Comparison of ENCODE assay signal across 23 cellular contexts in the genomic region with DNA sequence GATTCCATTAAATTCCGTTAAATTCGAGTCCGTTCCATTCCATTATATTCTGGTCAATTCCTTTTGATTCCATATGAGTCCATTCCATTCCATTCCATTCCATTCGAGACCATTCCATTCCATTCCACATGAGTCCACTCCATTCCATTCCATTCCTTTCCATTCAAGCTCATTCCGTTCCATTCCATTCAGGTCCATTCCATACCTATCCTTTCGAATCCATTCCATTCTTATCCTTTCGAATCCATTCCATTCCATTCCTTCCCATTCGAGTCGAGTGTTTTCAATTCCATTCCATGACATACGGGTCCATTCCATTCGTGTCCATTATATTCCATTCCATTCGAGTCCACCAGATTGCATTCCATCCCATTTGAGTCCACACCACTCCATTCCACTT.
DNase-seq lines count a peak whose midpoint lies in the region; ATAC-seq, FAIRE-seq and TF ChIP-seq lines count a peak whose summit lies in the region.
"Had no signal": no experiment of that assay in that cellular context is flagged by ENCODE, and none has a peak within 500 bp of the region (broad histone marks: within the 10 kb centered on the region; RNA-seq: fewer than 3 reads in every experiment).

No MANE protein-coding gene starts in this region.

- H3K4me1 ChIP-seq in HepG2 (ENCODE audit: insufficient read depth, low read length), result no peaks in the 10 kb centered on the region
- H3K4me1 ChIP-seq in right lobe of liver, result no peaks in the 10 kb centered on the region
- H3K4me1 ChIP-seq in Karpas-422 (ENCODE audit: low read length), result no peaks in the 10 kb centered on the region
- H3K4me1 ChIP-seq in hepatocyte (ENCODE audit: insufficient read depth), result no peaks in the 10 kb centered on the region
- H3K4me1 ChIP-seq in mesendoderm (ENCODE audit: control insufficient read depth, low read depth, low read length), result no peaks in the 10 kb centered on the region
- H3K4me1 ChIP-seq in upper lobe of left lung, result no peaks in the 10 kb centered on the region
- H3K4me1 ChIP-seq: BLaER1, Caco-2 had no signal

- H3K27ac ChIP-seq in HepG2 (ENCODE audit: extremely low read length, insufficient read depth, low read length) (no peak overlapping the region), right lobe of liver (no peak overlapping the region), Karpas-422 (ENCODE audit: low read length) (no peak overlapping the region), hepatocyte (no peak overlapping the region), mesendoderm (ENCODE audit: low read depth, low read length) (no peak overlapping the region), upper lobe of left lung (no peak overlapping the region)
- H3K27ac ChIP-seq: 22Rv1, BLaER1, C4-2B had no signal

- intact Hi-C loops in HepG2 (cut with micrococcal nuclease; ENCODE audit: unreplicated experiment), result no loop called here
- intact Hi-C loops in right lobe of liver (cut with DNase I), result no loop called here

- H4K20me1 ChIP-seq in HepG2 (ENCODE audit: insufficient read depth, low read length) (no peaks in the 10 kb centered on the region), Karpas-422 (ENCODE audit: insufficient read depth, low read depth, low read length) (no peaks in the 10 kb centered on the region), hepatocyte (ENCODE audit: insufficient read depth, poor library complexity, severe bottlenecking) (no peaks in the 10 kb centered on the region)
- H4K20me1 ChIP-seq: BLaER1 had no signal

- FAIRE-seq in HepG2 (lab: Jason Lieb, UNC), result no peak
- no peak for FAIRE-seq in GM19239 (lab: Jason Lieb, UNC)
- FAIRE-seq: A204.1, GM12891, GM18507, H1 had no signal

- DNase-seq in HepG2 (ENCODE audit: low spot score) (no peak), right lobe of liver (no peak), Karpas-422 (no peak), hepatocyte (ENCODE audit: low spot score) (no peak), mesendoderm (no peak), GM19239 (ENCODE audit: insufficient read length, low spot score) (no peak), upper lobe of left lung (no peak)
- DNase-seq: Caco-2; CD4-positive, CD25-positive, alpha-beta regulatory T cell; CD8-positive, alpha-beta T cell; DMS153; DND-41; GDM1; H7; HCEC 1CT had no signal

- POLR2A ChIA-PET in HepG2 (lab: Yijun Ruan, JAX), result no interaction called here

- no peaks in the 10 kb centered on the region for H3K36me3 ChIP-seq in HepG2 (replicated peaks in 1 of 2; ENCODE audit: control insufficient read depth in 1 of 2, insufficient read depth in 2 of 2, low read length in 2 of 2)
- no peaks in the 10 kb centered on the region for H3K36me3 ChIP-seq in right lobe of liver
- no peaks in the 10 kb centered on the region for H3K36me3 ChIP-seq in Karpas-422 (ENCODE audit: insufficient read depth, low read length)
- no peaks in the 10 kb centered on the region for H3K36me3 ChIP-seq in hepatocyte (replicated peaks; ENCODE audit: insufficient read depth, low read depth)
- H3K36me3 ChIP-seq in mesendoderm (ENCODE audit: control insufficient read depth, insufficient read depth, low read length), result no peaks in the 10 kb centered on the region
- no peaks in the 10 kb centered on the region for H3K36me3 ChIP-seq in upper lobe of left lung
- H3K36me3 ChIP-seq: BLaER1 had no signal

- H2AFZ ChIP-seq in HepG2 (ENCODE audit: low read length), result no peak overlapping the region
- H2AFZ ChIP-seq in Karpas-422 (ENCODE audit: low read length), result no peak overlapping the region
- no peak overlapping the region for H2AFZ ChIP-seq in hepatocyte

- 18% methylated on average over 12 of the region's 12 CpGs for WGBS in HepG2 (ENCODE audit: low lambda C conversion rate)
- WGBS in right lobe of liver (ENCODE audit: insufficient coverage, low coverage, low lambda C conversion rate, missing lambda C conversion rate), result 65% methylated on average over 12 of the region's 12 CpGs
- 86% methylated on average over 12 of the region's 12 CpGs for WGBS in hepatocyte (ENCODE audit: low lambda C conversion rate, missing lambda C conversion rate)
- 100% methylated on average over 9 of the region's 12 CpGs for whole genome bisulfite sequencing in mesendoderm (ENCODE audit: extremely low coverage, insufficient coverage, low lambda C conversion rate)
- WGBS in upper lobe of left lung, 2 donors, result 78 to 82% methylated on average over 12 of the region's 12 CpGs

- H4K8ac ChIP-seq in mesendoderm (ENCODE audit: low read depth, low read length), result no peak overlapping the region

- H2BK15ac ChIP-seq in mesendoderm (replicated peaks; ENCODE audit: low read depth), result no peak overlapping the region

- H4K5ac ChIP-seq in mesendoderm (ENCODE audit: low read length), result no peak overlapping the region

- no peak overlapping the region for H3K56ac ChIP-seq in mesendoderm (ENCODE audit: low read length)

- H3K9ac ChIP-seq in HepG2 (ENCODE audit: insufficient read depth, low read depth, low read length), result no peak overlapping the region
- H3K9ac ChIP-seq in Karpas-422 (ENCODE audit: low read length), result no peak overlapping the region
- no peak overlapping the region for H3K9ac ChIP-seq in mesendoderm (ENCODE audit: low read length)
- H3K9ac ChIP-seq: BLaER1 had no signal

- no peak for TF ChIP-seq RAD21 in HepG2 (CRISPR knock-in tag; IDR thresholded peaks at IDR 0.05)

- H3K4me3 ChIP-seq in HepG2 (replicated peaks in 1 of 3; ENCODE audit: insufficient read depth in 1 of 3, low read depth in 2 of 3, low read length in 3 of 3), result no peak overlapping the region
- H3K4me3 ChIP-seq in right lobe of liver, result no peak overlapping the region
- H3K4me3 ChIP-seq in Karpas-422 (ENCODE audit: low read length), result 0 out of 2 replicates have a peak overlapping the region, but pooled peaks have one; percentile 0
- peak overlapping the region; percentile 8 for H3K4me3 ChIP-seq in hepatocyte
- peak overlapping the region; percentile 29 for H3K4me3 ChIP-seq in mesendoderm (ENCODE audit: low read length)
- H3K4me3 ChIP-seq in upper lobe of left lung, result no peak overlapping the region
- H3K4me3 ChIP-seq: BLaER1 had no signal

- H3K9me3 ChIP-seq in HepG2 (ENCODE audit: low read length) (no peaks in the 10 kb centered on the region; the same call in 1 of the 2 replicates), right lobe of liver (peaks cover 0 to 40% (median 7%) of the 10 kb centered on the region in 4 donors), Karpas-422 (ENCODE audit: low read length) (peaks cover 66% of the 10 kb centered on the region), hepatocyte (ENCODE audit: low read depth) (peaks cover 56% of the 10 kb centered on the region), upper lobe of left lung (peaks cover 11 to 62% (median 38%) of the 10 kb centered on the region in 4 donors)

- no peaks in the 10 kb centered on the region for H3K79me1 ChIP-seq in mesendoderm (ENCODE audit: low read length)

- BruUV-seq in HepG2 (replicated peaks; lab: Mats Ljungman, UMichigan), result no TSS peak

- no peak for TF ChIP-seq POLR2A in HepG2 (IDR thresholded peaks at IDR 0.05; ENCODE audit: insufficient read depth in 1 of 2, low read depth in 2 of 2, low read length in 2 of 2)
- TF ChIP-seq POLR2A in right lobe of liver (IDR thresholded peaks at IDR 0.05), result no peak
- no peak for TF ChIP-seq POLR2A in upper lobe of left lung (IDR thresholded peaks at IDR 0.05)

- in situ Hi-C loops in HepG2 (cut with HindIII; ENCODE audit: extremely low pct_ligation_motif_present, low pct_unique_long_range_greater_than_20kb), result no loop called here

- H2AK5ac ChIP-seq in mesendoderm (ENCODE audit: low read length), result no peak overlapping the region

- no peaks in the 10 kb centered on the region for H3K27me3 ChIP-seq in HepG2 (ENCODE audit: control insufficient read depth in 1 of 2, insufficient read depth in 2 of 2, low read length in 2 of 2)
- H3K27me3 ChIP-seq in right lobe of liver, result no peaks in the 10 kb centered on the region
- H3K27me3 ChIP-seq in Karpas-422 (ENCODE audit: low read length), result no peaks in the 10 kb centered on the region
- H3K27me3 ChIP-seq in hepatocyte, result no peaks in the 10 kb centered on the region
- no peaks in the 10 kb centered on the region for H3K27me3 ChIP-seq in mesendoderm (ENCODE audit: insufficient read depth, low read length, poor library complexity)
- H3K27me3 ChIP-seq in upper lobe of left lung, result no peaks in the 10 kb centered on the region
- H3K27me3 ChIP-seq: BLaER1 had no signal

- H3K4me2 ChIP-seq in HepG2 (ENCODE audit: low read depth, low read length) (no peak overlapping the region), Karpas-422 (ENCODE audit: low read depth, low read length, poor library complexity, severe bottlenecking) (no peak overlapping the region), hepatocyte (no peak overlapping the region), mesendoderm (ENCODE audit: low read length) (no peak overlapping the region)
- H3K4me2 ChIP-seq: BLaER1 had no signal

- no peak for ATAC-seq in HepG2
- no peak for ATAC-seq in right lobe of liver
- ATAC-seq in HG03457 (IDR thresholded peaks at IDR 0.05; ENCODE audit: unreplicated experiment), result no peak
- ATAC-seq in upper lobe of left lung (ENCODE audit: low FRiP score in 2 of 2), result no peak
- ATAC-seq: CD8-positive, alpha-beta T cell had no signal

- H3K18ac ChIP-seq in mesendoderm (ENCODE audit: low read length), result no peak overlapping the region

- H3K4ac ChIP-seq in mesendoderm (ENCODE audit: low read depth, low read length), result no peak overlapping the region

- TF ChIP-seq EP300 in HepG2 (IDR thresholded peaks at IDR 0.05; ENCODE audit: low read depth in 2 of 2, low read length in 2 of 2) (no peak), HepG2 (CRISPR knock-in tag; IDR thresholded peaks at IDR 0.05; ENCODE audit: borderline replicate concordance) (no peak), upper lobe of left lung (IDR thresholded peaks at IDR 0.05) (peak in 1 of 4 donors; percentile 1)

- TF ChIP-seq CTCF in HepG2 (CRISPR knock-in tag; IDR thresholded peaks at IDR 0.05), result no peak
- TF ChIP-seq CTCF in right lobe of liver (IDR thresholded peaks at IDR 0.05), result no peak
- no peak for TF ChIP-seq CTCF in hepatocyte (IDR thresholded peaks at IDR 0.05; ENCODE audit: poor library complexity)
- no peak for TF ChIP-seq CTCF in upper lobe of left lung (IDR thresholded peaks at IDR 0.05)

- no peaks in the 10 kb centered on the region for H3K9me2 ChIP-seq in Karpas-422 (replicated peaks; ENCODE audit: insufficient read depth, low read length)
- H3K9me2 ChIP-seq in hepatocyte (replicated peaks; ENCODE audit: insufficient read depth), result no peaks in the 10 kb centered on the region

- no peak overlapping the region for H2BK120ac ChIP-seq in mesendoderm (ENCODE audit: low read depth, low read length)

- H2BK5ac ChIP-seq in mesendoderm (ENCODE audit: low read length), result no peak overlapping the region

- CTCF ChIA-PET in HepG2 (lab: Yijun Ruan, JAX; ENCODE audit: low intra/inter-chr PET ratio, low total read pairs), result no interaction called here

- H3K23ac ChIP-seq in mesendoderm (ENCODE audit: low read length), result no peak overlapping the region

- H3K79me2 ChIP-seq in HepG2 (ENCODE audit: insufficient read depth, low read length), result no peaks in the 10 kb centered on the region
- no peaks in the 10 kb centered on the region for H3K79me2 ChIP-seq in Karpas-422 (ENCODE audit: low read length)
- no peaks in the 10 kb centered on the region for H3K79me2 ChIP-seq in hepatocyte
- H3K79me2 ChIP-seq in mesendoderm (ENCODE audit: control insufficient read depth, insufficient read depth, low read length), result no peaks in the 10 kb centered on the region

TF ChIP-seq in HepG2, 621 proteins besides CTCF, POLR2A, EP300 and RAD21 (continues in another document):
- 0 out of 2 replicates have a peak, but pooled peaks have one; percentile 39 for TF ChIP-seq ZNF207 (IDR thresholded peaks at IDR 0.05; ENCODE audit: borderline replicate concordance)

Comparison
In these comparisons a context has a peak if more than half of its experiments do, and no peak if none do; other contexts are left out.
1. H3K4me3 ChIP-seq: peak in Karpas-422 (single experiment), hepatocyte (single experiment) and mesendoderm (single experiment); none in HepG2 (0 of 3), right lobe of liver (0 of 3) and upper lobe of left lung (0 of 4).